In the genomic region with DNA sequence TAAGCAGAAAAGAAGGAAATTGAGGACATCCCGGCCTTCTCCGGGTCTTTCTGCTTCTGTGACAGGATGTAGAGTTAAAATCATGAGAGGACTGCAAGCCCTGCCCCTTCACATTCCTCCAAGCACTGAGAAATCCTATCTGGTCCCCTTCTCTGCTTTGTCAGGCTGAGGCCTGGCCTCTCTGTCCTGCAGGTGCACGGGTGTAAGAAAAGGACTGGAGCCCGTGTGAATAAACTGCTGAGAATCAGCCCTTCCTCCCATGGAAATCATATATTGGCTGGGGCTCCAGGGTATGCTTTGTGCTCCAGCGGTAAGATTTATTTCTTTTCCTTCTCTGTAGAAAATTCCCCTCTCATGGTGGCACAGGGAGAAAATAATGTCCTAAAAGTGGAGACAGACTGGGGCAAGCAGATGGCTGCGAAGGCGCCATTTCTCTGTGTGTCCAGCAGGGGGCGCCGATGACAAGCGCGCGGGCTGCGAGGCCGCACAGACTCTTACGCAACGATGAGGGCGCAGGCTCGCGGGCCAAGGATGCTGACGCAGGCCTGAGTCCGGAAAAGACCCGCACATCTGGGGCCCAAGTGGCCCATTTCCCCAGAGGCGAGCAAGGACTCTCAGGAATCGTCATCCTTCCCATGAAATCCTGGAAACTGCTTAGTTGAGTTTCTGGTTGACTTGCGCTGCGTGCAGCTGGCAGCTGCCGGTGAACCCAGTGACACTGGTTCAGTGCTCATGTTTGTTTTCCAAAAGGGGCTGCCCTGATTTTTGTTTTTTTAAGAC, we compare ENCODE assay signal across 8 cellular contexts.
A peak's percentile ranks its signal among the peaks of the same experiment; 100 is the strongest.
DNase-seq lines count a peak whose midpoint lies in the region; ATAC-seq and TF ChIP-seq lines count a peak whose summit lies in the region.

No MANE protein-coding gene starts in this region.

- peak overlapping the region in 1 of 4 donors; percentile 8 for H3K4me3 Mint-ChIP-seq in CD4-positive, CD25-positive, alpha-beta regulatory T cell

- no peaks in the 10 kb centered on the region for H3K36me3 ChIP-seq in CD4-positive, CD25-positive, alpha-beta regulatory T cell (ENCODE audit: control insufficient read depth, insufficient read depth, low read length)
- H3K36me3 ChIP-seq in lower lobe of right lung: no peaks in the 10 kb centered on the region

- H3K9me3 Mint-ChIP-seq in CD4-positive, CD25-positive, alpha-beta regulatory T cell: no peaks in the 10 kb centered on the region

- peaks cover 0 to 7% (median 0%) of the 10 kb centered on the region in 4 donors for H3K4me1 Mint-ChIP-seq in CD4-positive, CD25-positive, alpha-beta regulatory T cell

- H3K36me3 Mint-ChIP-seq in CD4-positive, CD25-positive, alpha-beta regulatory T cell: no peaks in the 10 kb centered on the region

- peaks cover 5% of the 10 kb centered on the region for H3K27me3 Mint-ChIP-seq in CD4-positive, CD25-positive, alpha-beta regulatory T cell

- no peaks in the 10 kb centered on the region for H3K4me1 ChIP-seq in CD4-positive, CD25-positive, alpha-beta regulatory T cell (ENCODE audit: control insufficient read depth, insufficient read depth, low read length, poor library complexity, severe bottlenecking)
- H3K4me1 ChIP-seq in lower lobe of right lung: peaks cover 6% of the 10 kb centered on the region

- peak; percentile 99 for TF ChIP-seq CTCF in lower lobe of right lung (IDR thresholded peaks at IDR 0.05)

- no peaks in the 10 kb centered on the region for H3K9me3 ChIP-seq in CD4-positive, CD25-positive, alpha-beta regulatory T cell (ENCODE audit: control insufficient read depth in 2 of 2, low read length in 2 of 2)
- no peaks in the 10 kb centered on the region for H3K9me3 ChIP-seq in lower lobe of right lung

- H3K27me3 ChIP-seq in CD4-positive, CD25-positive, alpha-beta regulatory T cell (ENCODE audit: control insufficient read depth, insufficient read depth, low read length): no peaks in the 10 kb centered on the region
- no peaks in the 10 kb centered on the region for H3K27me3 ChIP-seq in lower lobe of right lung (ENCODE audit: low read depth)

- ATAC-seq in CD4-positive, CD25-positive, alpha-beta regulatory T cell (ENCODE audit: low read depth in 2 of 2): peak; percentile 78 to 82
- ATAC-seq in GM19438 (IDR thresholded peaks at IDR 0.05; ENCODE audit: low read depth, unreplicated experiment) (peak; percentile 88), HG03521 (IDR thresholded peaks at IDR 0.05; ENCODE audit: unreplicated experiment) (peak; percentile 94), lower lobe of right lung (peak; percentile 95 to 98)

- intact Hi-C loops in lower lobe of right lung (cut with DNase I): no loop called here

- H3K4me3 ChIP-seq in CD4-positive, CD25-positive, alpha-beta regulatory T cell (ENCODE audit: low read depth, low read length): peak overlapping the region; percentile 29
- peak overlapping the region; percentile 36 for H3K4me3 ChIP-seq in lower lobe of right lung

- H3K27ac ChIP-seq in CD4-positive, CD25-positive, alpha-beta regulatory T cell (ENCODE audit: insufficient read depth, low read length, poor library complexity, severe bottlenecking): no peak overlapping the region
- H3K27ac ChIP-seq in lower lobe of right lung: peak overlapping the region; percentile 73

- H3K27ac Mint-ChIP-seq in CD4-positive, CD25-positive, alpha-beta regulatory T cell: no peak overlapping the region

- DNase-seq in CD4-positive, CD25-positive, alpha-beta regulatory T cell: peak; percentile 40 to 75 (median 66)
- DNase-seq in NCI-H526 (lab: John Stamatoyannopoulos, UW) (peak; percentile 29 to 80), ecto neural progenitor cell (ENCODE audit: low spot score) (peak; percentile 87), lower lobe of right lung (peak; percentile 91)
- peak; percentile 78 for DNase-seq in activated CD4-positive, alpha-beta T cell treated with anti-CD3 and anti-CD28 coated beads, Interleukin-2, amount 50 U/mL, for 48 hours
- peak; percentile 27 to 66 (median 35) for DNase-seq in stimulated activated CD4-positive, alpha-beta T cell treated with anti-CD3 and anti-CD28 coated beads, TNF-alpha, amount 100 ng/mL, for 1 hour (ENCODE audit: low read depth in 3 of 3, low spot score in 1 of 3)

Comparison
In these comparisons a context has a peak if more than half of its experiments do, and no peak if none do; other contexts are left out.
1. DNase-seq: peak in every context shown above with its lines; median percentile 91 in lower lobe of right lung; 87 in ecto neural progenitor cell; 78 in activated CD4-positive, alpha-beta T cell treated with anti-CD3 and anti-CD28 coated beads, Interleukin-2, amount 50 U/mL, for 48 hours; 66 in CD4-positive, CD25-positive, alpha-beta regulatory T cell; 54 in NCI-H526; 35 in stimulated activated CD4-positive, alpha-beta T cell treated with anti-CD3 and anti-CD28 coated beads, TNF-alpha, amount 100 ng/mL, for 1 hour.